In the genomic region with DNA sequence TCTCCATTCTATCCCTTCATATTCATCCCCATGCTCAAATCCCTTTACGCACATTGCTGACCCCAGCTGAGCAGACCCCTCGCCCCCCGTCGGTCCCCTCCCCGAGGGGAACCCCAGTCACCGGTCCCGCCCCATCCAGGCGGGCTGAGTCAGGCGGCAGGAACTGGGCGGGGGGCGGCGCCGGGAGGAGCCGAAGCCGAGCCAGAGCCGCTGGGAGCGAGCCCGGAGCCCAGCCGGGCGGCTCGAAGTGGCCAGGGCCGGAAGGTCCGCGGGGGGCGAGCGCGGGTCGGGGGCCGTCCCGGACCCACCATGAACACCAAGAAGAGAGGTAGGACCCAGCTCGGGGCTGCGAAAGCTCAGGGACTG, we compare ENCODE assay signal across 8 cellular contexts. TPM values are rescaled to one million over a fixed set of nuclear protein-coding genes. Genes with fewer than 3 reads are reported as not detected.
DNase-seq lines count a peak whose midpoint lies in the region; ATAC-seq, FAIRE-seq and TF ChIP-seq lines count a peak whose summit lies in the region.

No MANE protein-coding gene starts in this region.

- peak; percentile 49 for ATAC-seq in GM21529 (IDR thresholded peaks at IDR 0.05; ENCODE audit: unreplicated experiment)

- H3K9me3 ChIP-seq in A673 (ENCODE audit: low read depth, low read length, poor library complexity, severe bottlenecking) (no peaks in the 10 kb centered on the region), kidney (ENCODE audit: control insufficient read depth in 1 of 2, low read length in 2 of 2) (no peaks in the 10 kb centered on the region)

- DNase-seq in A673 (ENCODE audit: low spot score) = no peak
- DNase-seq in T-helper 2 cell = peak; percentile 33 to 41 (median 38)
- peak; percentile 51 to 71 for DNase-seq in cardiac fibroblast (ENCODE audit: low read depth in 2 of 2)
- peak; percentile 92 for DNase-seq in kidney
- peak; percentile 66 for DNase-seq in stimulated activated CD4-positive, alpha-beta T cell treated with anti-CD3 and anti-CD28 coated beads, Interleukin-4, amount 100 ng/mL, for 1 hour
- no peak for DNase-seq in NCI-H2196 (lab: John Stamatoyannopoulos, UW; ENCODE audit: unreplicated experiment)
- DNase-seq in cerebellum (ENCODE audit: low spot score) = no peak

- H3K4me1 ChIP-seq in A673 (ENCODE audit: insufficient read depth, low read length, poor library complexity, severe bottlenecking) = peaks cover 14% of the 10 kb centered on the region
- H3K4me1 ChIP-seq in kidney (ENCODE audit: control insufficient read depth in 1 of 2, insufficient read depth in 1 of 2, low read depth in 1 of 2, low read length in 2 of 2) = peaks cover 0 to 29% of the 10 kb centered on the region in 2 donors

- peaks cover 12% of the 10 kb centered on the region for H3K27me3 ChIP-seq in A673 (replicated peaks; ENCODE audit: insufficient read depth, low read depth, low read length, poor library complexity)

- no TSS peak for BruUV-seq in A673 (replicated peaks; lab: Mats Ljungman, UMichigan)

- TF ChIP-seq CTCF in A673 (conservative IDR thresholded peaks at IDR 0.05; ENCODE audit: low read depth, low read length) (no peak), cardiac fibroblast (IDR thresholded peaks at IDR 0.05; ENCODE audit: low read depth, low read length) (no peak), kidney (IDR thresholded peaks at IDR 0.05; ENCODE audit: borderline replicate concordance, extremely low read depth, insufficient read depth) (no peak)

- POLR2A ChIA-PET in A673 (lab: Charles Lee; ENCODE audit: low non-redundant PET) = no interaction called here

- H3K9ac ChIP-seq in kidney (ENCODE audit: low read length in 2 of 2) = peak overlapping the region in 1 of 2 donors; percentile 78

- CTCF ChIA-PET in A673 (lab: Charles Lee) = interaction anchor here (0.6 kb wide), 1 partner anchor 158 kb away, joined by 5 read pairs; no protein-coding TSS in a partner anchor

- peak overlapping the region; percentile 60 for H3K4me3 ChIP-seq in A673 (ENCODE audit: low read depth, low read length, poor library complexity, severe bottlenecking)
- peak overlapping the region; percentile 72 to 79 for H3K4me3 ChIP-seq in cardiac fibroblast (replicated peaks in 1 of 2; ENCODE audit: low read depth in 2 of 2, low read length in 2 of 2)
- H3K4me3 ChIP-seq in kidney (ENCODE audit: low read length in 2 of 2) = peak overlapping the region in 1 of 2 donors; percentile 58

- intact Hi-C loops in A673 (cut with micrococcal nuclease; ENCODE audit: unreplicated experiment) = no loop called here
- intact Hi-C loops in kidney (cut with DNase I) = no loop called here

- H3K36me3 ChIP-seq in A673 (ENCODE audit: insufficient read depth, low read length, poor library complexity, severe bottlenecking) (peaks cover 3% of the 10 kb centered on the region), kidney (ENCODE audit: control insufficient read depth in 1 of 2, insufficient read depth in 2 of 2, low read length in 2 of 2) (peaks cover 13 to 26% of the 10 kb centered on the region in 2 donors)

- no peak overlapping the region for H3K27ac ChIP-seq in A673 (ENCODE audit: low read depth, low read length, poor library complexity, severe bottlenecking)
- peak overlapping the region; percentile 87 to 93 for H3K27ac ChIP-seq in kidney (ENCODE audit: low read depth in 2 of 2, low read length in 2 of 2)

- FAIRE-seq in kidney (lab: Jason Lieb, UNC) = no peak

RNA-seq across cellular contexts. Expression of a gene that starts 8.6 kb away (rescaled TPM):
- 22.9 and 29.0 TPM in 2 replicates for total RNA-seq in A673 (2021)
- 116 TPM for total RNA-seq in kidney
- 60.9 TPM for polyA plus RNA-seq in kidney (ENCODE audit: insufficient read depth, low read depth, low replicate concordance)
- total RNA-seq in cerebellum = 31.1 TPM

RNA-seq across cellular contexts. Expression of a gene that starts 25.1 kb away (rescaled TPM):
- 68.6 and 74.7 TPM in 2 replicates for total RNA-seq in A673 (2021)
- total RNA-seq in kidney = 42.6 TPM
- 20.4 TPM for polyA plus RNA-seq in kidney (ENCODE audit: insufficient read depth, low read depth, low replicate concordance)
- total RNA-seq in cerebellum = 44.8 TPM

RNA-seq across cellular contexts. Expression of a gene that starts 53.9 kb away (rescaled TPM):
- not detected in 2 replicates for total RNA-seq in A673 (2021)
- not detected for total RNA-seq in kidney
- 2.7 TPM for polyA plus RNA-seq in kidney (ENCODE audit: insufficient read depth, low read depth, low replicate concordance)
- total RNA-seq in cerebellum = not detected

RNA-seq across cellular contexts. Expression of a gene that starts 56.3 kb away (rescaled TPM):
- 56.5 and 63.9 TPM in 2 replicates for total RNA-seq in A673 (2021)
- 100 TPM for total RNA-seq in kidney
- 208 TPM for polyA plus RNA-seq in kidney (ENCODE audit: insufficient read depth, low read depth, low replicate concordance)
- 74.9 TPM for total RNA-seq in cerebellum

Comparison
In these comparisons a context has a peak if more than half of its experiments do, and no peak if none do; other contexts are left out.
1. DNase-seq: peak in T-helper 2 cell (5 of 5), cardiac fibroblast (2 of 2), kidney (single experiment) and stimulated activated CD4-positive, alpha-beta T cell treated with anti-CD3 and anti-CD28 coated beads, Interleukin-4, amount 100 ng/mL, for 1 hour (single experiment); none in A673 (single experiment), NCI-H2196 (single experiment) and cerebellum (single experiment).